Comparison of ENCODE assay signal across 14 cellular contexts in the genomic region with DNA sequence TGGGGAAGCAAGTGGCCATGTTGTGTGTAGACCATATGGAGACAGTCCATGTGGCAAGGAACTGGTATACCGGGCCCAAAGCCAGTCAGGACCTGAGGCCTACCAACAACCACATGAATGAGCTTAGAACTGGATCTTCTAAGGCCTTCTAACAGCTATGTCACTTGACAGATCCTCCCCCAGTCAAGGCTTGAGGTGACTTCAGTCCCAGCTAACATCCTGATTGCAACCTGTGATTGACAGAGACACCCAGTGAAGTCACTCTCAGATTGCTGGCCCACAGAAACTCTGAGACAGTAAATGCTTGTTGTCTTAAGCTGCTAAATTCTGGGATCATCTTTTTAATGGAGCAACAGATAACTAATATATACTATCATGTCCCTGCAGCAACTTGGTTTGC. TPM values are rescaled to one million over a fixed set of nuclear protein-coding genes. Genes with fewer than 3 reads are reported as not detected.
A peak's percentile ranks its signal among the peaks of the same experiment; 100 is the strongest.
DNase-seq lines count a peak whose midpoint lies in the region; ATAC-seq, FAIRE-seq and TF ChIP-seq lines count a peak whose summit lies in the region.
"Had no signal": no experiment of that assay in that cellular context is flagged by ENCODE, and none has a peak within 500 bp of the region (broad histone marks: within the 10 kb centered on the region; RNA-seq: fewer than 3 reads in every experiment).

No MANE protein-coding gene starts in this region.

- peak; percentile 74 for ATAC-seq in GM18867 (IDR thresholded peaks at IDR 0.05; ENCODE audit: unreplicated experiment)
- peak; percentile 72 for ATAC-seq in GM21515 (IDR thresholded peaks at IDR 0.05; ENCODE audit: unreplicated experiment)
- ATAC-seq in HG03064 (IDR thresholded peaks at IDR 0.05; ENCODE audit: low read depth, unreplicated experiment): peak; percentile 77
- ATAC-seq in K562: peak; percentile 47
- ATAC-seq: Right ventricle myocardium inferior had no signal

- CTCF ChIA-PET in K562 (lab: Yijun Ruan, JAX; ENCODE audit: low intra/inter-chr PET ratio): no interaction called here

- H3K9me1 ChIP-seq in K562 (ENCODE audit: control insufficient read depth, insufficient read depth, low read length): no peaks in the 10 kb centered on the region

- no peak overlapping the region for H3K4me2 ChIP-seq in K562 (ENCODE audit: insufficient read depth, low read length)

- POLR2A ChIA-PET in K562 (lab: Yijun Ruan, JAX): interaction anchor here (1.1 to 1.2 kb wide), 2 partner anchors 8 to 10 kb away, joined by 3 to 5 read pairs; no protein-coding TSS in a partner anchor

- TF ChIP-seq CTCF in K562 (IDR thresholded peaks at IDR 0.05 in 2 of 3, conservative IDR thresholded peaks at IDR 0.05 in 1 of 3; ENCODE audit: insufficient read depth in 2 of 3, low read depth in 1 of 3, low read length in 3 of 3): no peak

- WGBS in K562 (ENCODE audit: insufficient coverage, low coverage, missing lambda C conversion rate): 90% methylated on average over 1 of the region's 1 CpG

- no peak overlapping the region for H3K4me3 ChIP-seq in K562

- intact Hi-C loops in K562 (cut with micrococcal nuclease): no loop called here

- no TSS peak for BruUV-seq in K562 (replicated peaks; lab: Mats Ljungman, UMichigan)

- TF ChIP-seq RAD21 in K562 (CRISPR knock-in tag; conservative IDR thresholded peaks at IDR 0.05 in 1 of 2, IDR thresholded peaks at IDR 0.05 in 1 of 2): no peak

- H3K27me3 ChIP-seq in K562 (ENCODE audit: control insufficient read depth in 2 of 2, insufficient read depth in 2 of 2, low read length in 2 of 2): no peaks in the 10 kb centered on the region

- H3K27ac ChIP-seq in K562 (ENCODE audit: extremely low read depth, low read depth, low read length): no peak overlapping the region

- no peaks in the 10 kb centered on the region for H4K20me1 ChIP-seq in K562 (replicated peaks; ENCODE audit: control insufficient read depth, insufficient read depth, low read length)

- no peak overlapping the region for H3K9ac ChIP-seq in K562 (ENCODE audit: insufficient read depth in 1 of 2, low read depth in 2 of 2, low read length in 2 of 2)

- no peaks in the 10 kb centered on the region for H3K4me1 ChIP-seq in K562 (replicated peaks in 1 of 2; ENCODE audit: control insufficient read depth in 2 of 2, insufficient read depth in 2 of 2, low read length in 2 of 2)

- H3K79me2 ChIP-seq in K562 (ENCODE audit: control insufficient read depth, insufficient read depth, low read length): no peaks in the 10 kb centered on the region

- FAIRE-seq in K562 (lab: Jason Lieb, UNC): no peak
- FAIRE-seq: kidney had no signal

- no peaks in the 10 kb centered on the region for H3K9me3 ChIP-seq in K562 (replicated peaks; ENCODE audit: control insufficient read depth, insufficient read depth, low read depth, low read length)

- no peak overlapping the region for H2AFZ ChIP-seq in K562 (ENCODE audit: low read depth, low read length)

- DNase-seq in K562 (ENCODE audit: extremely low read depth in 1 of 4, low spot score in 3 of 4): peak in 1 of 4 experiments; percentile 14
- no peak for DNase-seq in erythroblast (lab: John Stamatoyannopoulos, UW)
- DNase-seq in AML-193 (lab: John Stamatoyannopoulos, UW): no peak
- no peak for DNase-seq in GOT3 (lab: John Stamatoyannopoulos, UW)
- DNase-seq: amniotic stem cell, foreskin melanocyte, H7, kidney, NCI-H1092, NCI-H526 treated with DMSO at 0.1 percent for 48 hours had no signal

- H3K36me3 ChIP-seq in K562 (ENCODE audit: control insufficient read depth, insufficient read depth, low read length): peaks cover 54% of the 10 kb centered on the region

- in situ Hi-C loops in K562 (cut with MboI): no loop called here

- TF ChIP-seq POLR2A in K562 (conservative IDR thresholded peaks at IDR 0.05) (no peak), erythroblast (IDR thresholded peaks at IDR 0.05; ENCODE audit: low read length) (no peak)

- no peak for TF ChIP-seq EP300 in K562 (IDR thresholded peaks at IDR 0.05; ENCODE audit: low read length)

TF ChIP-seq in K562, 482 proteins besides CTCF, POLR2A, EP300 and RAD21:
- TF ChIP-seq HNRNPL (IDR thresholded peaks at IDR 0.05; ENCODE audit: low read depth, low read length): no peak
- TF ChIP-seq, protein P1, sequence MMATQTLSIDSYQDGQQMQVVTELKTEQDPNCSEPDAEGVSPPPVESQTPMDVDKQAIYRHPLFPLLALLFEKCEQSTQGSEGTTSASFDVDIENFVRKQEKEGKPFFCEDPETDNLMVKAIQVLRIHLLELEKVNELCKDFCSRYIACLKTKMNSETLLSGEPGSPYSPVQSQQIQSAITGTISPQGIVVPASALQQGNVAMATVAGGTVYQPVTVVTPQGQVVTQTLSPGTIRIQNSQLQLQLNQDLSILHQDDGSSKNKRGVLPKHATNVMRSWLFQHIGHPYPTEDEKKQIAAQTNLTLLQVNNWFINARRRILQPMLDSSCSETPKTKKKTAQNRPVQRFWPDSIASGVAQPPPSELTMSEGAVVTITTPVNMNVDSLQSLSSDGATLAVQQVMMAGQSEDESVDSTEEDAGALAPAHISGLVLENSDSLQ (IDR thresholded peaks at IDR 0.05): peak; percentile 82
TF ChIP-seq in K562: peak in this region for 1.

RNA-seq across cellular contexts. Expression of gene AHI1, which starts 32.9 kb away (rescaled TPM):
- total RNA-seq in K562 (2011; cell fraction: chromatin; rRNA removed; ENCODE audit: low replicate concordance): 51.8 and 267 TPM in 2 replicates
- 24.5 and 37.9 TPM in 2 replicates for total RNA-seq in K562 (2011; cell fraction: nucleolus; rRNA removed)
- 73.0 and 108 TPM in 2 replicates for total RNA-seq in K562 (2011; cell fraction: nucleoplasm; rRNA removed)
- total RNA-seq in K562 (2014; rRNA removed) (23.8 and 26.2 TPM in 2 replicates), K562 (2014; rRNA removed; fragmentation: Illumina TruSeq; extraction: Trizol) (45.6 and 54.3 TPM in 2 replicates), K562 (2015; rRNA removed; fragmentation: Illumina TruSeq; extraction: Trizol) (37.1 and 41.1 TPM in 2 replicates), K562 (2021) (30.9 and 33.8 TPM in 2 replicates)
- polyA plus RNA-seq in K562 (2011; rRNA removed) (39.6 and 54.9 TPM in 2 replicates), K562 (2014; fragmentation: Illumina TruSeq; extraction: Trizol) (30.0 and 34.8 TPM in 2 replicates), K562 (2014; fragmentation: Nextera tagmentation; extraction: Ambion mirVana) (10 to 100 TPM; 24.7 to 27.7 TPM), K562 (2014; rRNA removed) (24.1 and 32.2 TPM in 2 replicates)
- polyA plus RNA-seq in K562 (2011; cell fraction: cytosol; rRNA removed): 6.8 and 11.1 TPM in 2 replicates
- 63.7 and 78.6 TPM in 2 replicates for polyA plus RNA-seq in K562 (2011; cell fraction: nucleus; rRNA removed)
- 19.1 and 23.8 TPM in 2 replicates for polyA plus RNA-seq in K562 (2012)
- 104 and 113 TPM in 2 replicates for polyA minus RNA-seq in K562 (2011; rRNA and poly(A)+ RNA removed)
- 19.1 and 22.9 TPM in 2 replicates for polyA minus RNA-seq in K562 (2011; cell fraction: cytosol; rRNA and poly(A)+ RNA removed)
- 73.5 and 131 TPM in 2 replicates for polyA minus RNA-seq in K562 (2011; cell fraction: nucleus; rRNA and poly(A)+ RNA removed)
